ENCODE assay signal across 25 cellular contexts in genomic region chr2:49294225-49294624, GRCh38.
"Had no signal": no experiment of that assay in that cellular context is flagged by ENCODE, and none has a peak within 500 bp of the region (broad histone marks: within the 10 kb centered on the region; RNA-seq: fewer than 3 reads in every experiment).

No MANE protein-coding gene starts in this region.

- H3K27ac ChIP-seq: colonic mucosa, epithelial cell of prostate, esophagus squamous epithelium, gastroesophageal sphincter, heart right ventricle, left lung, lower lobe of right lung had no signal

- H3K9me3 ChIP-seq: colonic mucosa, esophagus squamous epithelium, gastroesophageal sphincter, lower lobe of right lung, mucosa of descending colon had no signal

- FAIRE-seq: endometrium, kidney had no signal

- ATAC-seq: effector memory CD8-positive, alpha-beta T cell; esophagus mucosa; gastroesophageal sphincter; heart right ventricle; left cardiac atrium; left lung; left ventricle myocardium superior; lower lobe of right lung; mucosa of descending colon had no signal

- DNase-seq: cerebellar nuclear complex; colonic mucosa; cortex of kidney; effector CD8-positive, alpha-beta T cell; effector memory CD8-positive, alpha-beta T cell; endodermal cell; erythroblast; esophagus squamous epithelium; foreskin fibroblast; foreskin melanocyte; heart right ventricle; hippocampal formation; islet precursor cell; kidney; kidney glomerular epithelial cell; left cardiac atrium; left lung; left ventricle myocardium superior; lower lobe of right lung; mucosa of descending colon; naive B cell had no signal

- H3K27me3 ChIP-seq: colonic mucosa, esophagus squamous epithelium, gastroesophageal sphincter, heart right ventricle, left lung had no signal

- H3K36me3 ChIP-seq: colonic mucosa, esophagus squamous epithelium, gastroesophageal sphincter, heart right ventricle, left lung, lower lobe of right lung had no signal

- H3K4me3 ChIP-seq: colonic mucosa, esophagus squamous epithelium, gastroesophageal sphincter, heart right ventricle, left lung, lower lobe of right lung, mucosa of descending colon had no signal

- H3K4me1 ChIP-seq: colonic mucosa, esophagus squamous epithelium, left lung, lower lobe of right lung had no signal
